In the genomic region with DNA sequence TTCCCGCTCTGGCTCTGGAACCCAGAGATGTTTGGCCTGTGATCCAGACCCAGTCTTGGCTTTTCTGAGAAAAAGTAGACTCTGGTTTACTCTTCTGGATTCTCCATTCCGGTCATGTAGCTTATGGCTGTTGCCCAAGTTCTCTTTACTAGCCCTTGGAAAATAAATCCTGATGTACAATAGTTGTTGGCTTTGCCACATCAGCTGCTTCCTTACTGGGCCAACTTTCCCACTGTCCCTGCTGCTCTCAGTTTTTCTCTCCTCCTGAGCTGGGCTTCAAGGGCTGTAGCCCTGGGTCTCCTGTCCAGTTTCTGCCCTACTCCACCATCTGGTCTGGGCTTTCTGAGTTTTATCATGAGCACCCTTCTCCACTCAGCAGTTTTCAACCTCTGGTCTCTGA, we compare ENCODE assay signal across 18 cellular contexts. TPM values are rescaled to one million over a fixed set of nuclear protein-coding genes. Genes with fewer than 3 reads are reported as not detected.
DNase-seq lines count a peak whose midpoint lies in the region; ATAC-seq and TF ChIP-seq lines count a peak whose summit lies in the region.
"Had no signal": no experiment of that assay in that cellular context is flagged by ENCODE, and none has a peak within 500 bp of the region (broad histone marks: within the 10 kb centered on the region; RNA-seq: fewer than 3 reads in every experiment).

No MANE protein-coding gene starts in this region.

- intact Hi-C loops in CD8-positive, alpha-beta T cell (cut with DNase I, micrococcal nuclease) = no loop called here

- H3K4me1 ChIP-seq in BLaER1 treated with 17β-estradiol and CSF1 and Interleukin-3, amounts not matched to agents 10 nM and 100 nM = peaks cover 29 to 73% (median 56%) of the 10 kb centered on the region in 10 experiments
- H3K4me1 ChIP-seq in CD8-positive, alpha-beta memory T cell (ENCODE audit: insufficient read depth, low read length) = no peaks in the 10 kb centered on the region
- H3K4me1 ChIP-seq in neutrophil (ENCODE audit: control insufficient read depth in 1 of 2, insufficient read depth in 1 of 2, low read depth in 1 of 2, low read length in 1 of 2) = peaks cover 31 to 35% of the 10 kb centered on the region in 2 experiments
- H3K4me1 ChIP-seq in CD8-positive, alpha-beta T cell (ENCODE audit: insufficient read depth, low read length) = peaks cover 17% of the 10 kb centered on the region
- H3K4me1 ChIP-seq: upper lobe of right lung had no signal

- peaks cover 97 to 100% (median 98%) of the 10 kb centered on the region in 11 experiments for H3K36me3 ChIP-seq in BLaER1 treated with 17β-estradiol and CSF1 and Interleukin-3, amounts not matched to agents 10 nM and 100 nM
- H3K36me3 ChIP-seq in CD8-positive, alpha-beta memory T cell (ENCODE audit: insufficient read depth, low read length) = peaks cover 61% of the 10 kb centered on the region
- H3K36me3 ChIP-seq in neutrophil = peaks cover 53% of the 10 kb centered on the region
- H3K36me3 ChIP-seq in CD8-positive, alpha-beta T cell (ENCODE audit: insufficient read depth, low read length) = peaks cover 75% of the 10 kb centered on the region

- no peaks in the 10 kb centered on the region for H3K9me3 Mint-ChIP-seq in CD8-positive, alpha-beta memory T cell
- H3K9me3 Mint-ChIP-seq in central memory CD8-positive, alpha-beta T cell = no peaks in the 10 kb centered on the region
- no peaks in the 10 kb centered on the region for H3K9me3 Mint-ChIP-seq in CD8-positive, alpha-beta T cell
- H3K9me3 Mint-ChIP-seq: activated T-helper 2 cell treated with anti-CD3 and anti-CD28 coated beads, Interferon-gamma antibody, Interleukin-2, Interleukin-4, amounts not matched to agents 10 μg/mL and 5 μg/mL and 100 μg/mL, durations not matched to agents 14 hours and 24 hours and 36 hours; nephron had no signal

- H3K27me3 ChIP-seq in BLaER1 treated with 17β-estradiol and CSF1 and Interleukin-3, amounts not matched to agents 10 nM and 100 nM = no peaks in the 10 kb centered on the region
- H3K27me3 ChIP-seq in CD8-positive, alpha-beta memory T cell (ENCODE audit: insufficient read depth, low read length, poor library complexity, severe bottlenecking) = no peaks in the 10 kb centered on the region
- no peaks in the 10 kb centered on the region for H3K27me3 ChIP-seq in neutrophil
- H3K27me3 ChIP-seq in CD8-positive, alpha-beta T cell (ENCODE audit: insufficient read depth, low read length) = no peaks in the 10 kb centered on the region
- H3K27me3 ChIP-seq: upper lobe of right lung had no signal

- H3K36me3 Mint-ChIP-seq in CD8-positive, alpha-beta memory T cell = peaks cover 3 to 90% (median 13%) of the 10 kb centered on the region in 3 donors
- peaks cover 58% of the 10 kb centered on the region for H3K36me3 Mint-ChIP-seq in central memory CD8-positive, alpha-beta T cell (ENCODE audit: insufficient read depth)
- peaks cover 93% of the 10 kb centered on the region for H3K36me3 Mint-ChIP-seq in CD8-positive, alpha-beta T cell

- POLR2A ChIA-PET in CD8-positive, alpha-beta memory T cell (lab: Charles Lee) = no interaction called here
- POLR2A ChIA-PET in CD8-positive, alpha-beta T cell (lab: Charles Lee) = interaction anchor here (1.0 to 1.4 kb wide), 3 partner anchors 10 to 42 kb away, joined by 3 to 4 read pairs (median 3); a partner anchor contains a TSS

- TF ChIP-seq CTCF in neutrophil (IDR thresholded peaks at IDR 0.05) = no peak
- TF ChIP-seq CTCF in CD8-positive, alpha-beta T cell (IDR thresholded peaks at IDR 0.05) = no peak

- no peaks in the 10 kb centered on the region for H3K27me3 Mint-ChIP-seq in CD8-positive, alpha-beta memory T cell
- no peaks in the 10 kb centered on the region for H3K27me3 Mint-ChIP-seq in central memory CD8-positive, alpha-beta T cell
- no peaks in the 10 kb centered on the region for H3K27me3 Mint-ChIP-seq in CD8-positive, alpha-beta T cell (ENCODE audit: low read depth)

- peak overlapping the region; percentile 8 to 84 (median 67); a peak in 19 of 22 replicates for H3K4me2 ChIP-seq in BLaER1 treated with 17β-estradiol and CSF1 and Interleukin-3, amounts not matched to agents 10 nM and 100 nM
- H3K4me2 ChIP-seq: SK-N-SH had no signal

- H3K27ac ChIP-seq in BLaER1 treated with 17β-estradiol and CSF1 and Interleukin-3, amounts not matched to agents 10 nM and 100 nM = no peak overlapping the region
- no peak overlapping the region for H3K27ac ChIP-seq in CD8-positive, alpha-beta memory T cell (ENCODE audit: low read depth, low read length)
- H3K27ac ChIP-seq in neutrophil = peak overlapping the region; percentile 39
- no peak overlapping the region for H3K27ac ChIP-seq in CD8-positive, alpha-beta T cell (ENCODE audit: low read depth, low read length)
- H3K27ac ChIP-seq: psoas muscle, upper lobe of right lung had no signal

- CTCF ChIA-PET in CD8-positive, alpha-beta memory T cell (lab: Charles Lee) = no interaction called here
- CTCF ChIA-PET in CD8-positive, alpha-beta T cell (lab: Charles Lee) = interaction anchor here (1.2 to 1.8 kb wide), 3 partner anchors 10 to 61 kb away, joined by 3 to 5 read pairs (median 3); no protein-coding TSS in a partner anchor

- H4K20me1 ChIP-seq in BLaER1 treated with 17β-estradiol and CSF1 and Interleukin-3, amounts not matched to agents 10 nM and 100 nM = peaks cover 55 to 99% (median 90%) of the 10 kb centered on the region in 11 experiments; a peak in 21 of 22 replicates

- no peak for ATAC-seq in central memory CD8-positive, alpha-beta T cell (replicated peaks; ENCODE audit: extremely low read depth, poor library complexity, severe bottlenecking)
- ATAC-seq in CD8-positive, alpha-beta T cell = no peak
- ATAC-seq: psoas muscle, upper lobe of right lung had no signal

- H3K4me1 Mint-ChIP-seq in CD8-positive, alpha-beta memory T cell = peaks cover 39 to 47% (median 43%) of the 10 kb centered on the region in 3 donors
- H3K4me1 Mint-ChIP-seq in central memory CD8-positive, alpha-beta T cell = peaks cover 35% of the 10 kb centered on the region
- H3K4me1 Mint-ChIP-seq in CD8-positive, alpha-beta T cell (ENCODE audit: low read depth) = peaks cover 58% of the 10 kb centered on the region

- H3K9me3 ChIP-seq in BLaER1 treated with 17β-estradiol and CSF1 and Interleukin-3, amounts not matched to agents 10 nM and 100 nM (replicated peaks in 1 of 11) = 0 out of 22 replicates have a peak, but pooled peaks cover 0 to 4% (median 0%) of the 10 kb centered on the region in 11 experiments
- no peaks in the 10 kb centered on the region for H3K9me3 ChIP-seq in CD8-positive, alpha-beta memory T cell (ENCODE audit: low read length)
- H3K9me3 ChIP-seq in neutrophil = no peaks in the 10 kb centered on the region
- H3K9me3 ChIP-seq in CD8-positive, alpha-beta T cell (ENCODE audit: low read length) = no peaks in the 10 kb centered on the region
- H3K9me3 ChIP-seq: psoas muscle, SK-N-SH, upper lobe of right lung had no signal

- H3K27ac Mint-ChIP-seq in CD8-positive, alpha-beta memory T cell = peak overlapping the region in 6 of 8 donors; percentile 25 to 73 (median 40)
- H3K27ac Mint-ChIP-seq in central memory CD8-positive, alpha-beta T cell (ENCODE audit: low read depth) = peak overlapping the region; percentile 14
- H3K27ac Mint-ChIP-seq in CD8-positive, alpha-beta T cell = no peak overlapping the region

- no peak overlapping the region for H3K4me3 ChIP-seq in BLaER1 treated with 17β-estradiol and CSF1 and Interleukin-3, amounts not matched to agents 10 nM and 100 nM
- H3K4me3 ChIP-seq in CD8-positive, alpha-beta memory T cell (ENCODE audit: low read length) = no peak overlapping the region
- peak overlapping the region in 1 of 2 experiments; percentile 6 for H3K4me3 ChIP-seq in neutrophil (ENCODE audit: low read depth in 1 of 2, low read length in 1 of 2)
- no peak overlapping the region for H3K4me3 ChIP-seq in CD8-positive, alpha-beta T cell (ENCODE audit: low read depth, low read length)
- H3K4me3 ChIP-seq: psoas muscle, upper lobe of right lung had no signal

- no peak overlapping the region for H3K4me3 Mint-ChIP-seq in CD8-positive, alpha-beta memory T cell
- H3K4me3 Mint-ChIP-seq in central memory CD8-positive, alpha-beta T cell = no peak overlapping the region
- no peak overlapping the region for H3K4me3 Mint-ChIP-seq in CD8-positive, alpha-beta T cell
- H3K4me3 Mint-ChIP-seq: nephron had no signal

- peak overlapping the region in 1 of 11 experiments; percentile 36; a peak in 3 of 22 replicates for H3K9ac ChIP-seq in BLaER1 treated with 17β-estradiol and CSF1 and Interleukin-3, amounts not matched to agents 10 nM and 100 nM
- H3K9ac ChIP-seq: SK-N-SH had no signal

- no peak for DNase-seq in CD8-positive, alpha-beta memory T cell
- DNase-seq in central memory CD8-positive, alpha-beta T cell (ENCODE audit: low spot score in 2 of 2) = no peak
- no peak for DNase-seq in EL
- DNase-seq in CD8-positive, alpha-beta T cell = no peak
- no peak for DNase-seq in stimulated activated CD4-positive, alpha-beta T cell treated with anti-CD3 and anti-CD28 coated beads, Interleukin-12 subunit alpha, Interleukin-12 subunit beta, amount 100 ng/mL, for 4 hours
- DNase-seq: mesenchymal stem cell; NCI-H1105; NCI-H524 treated with DMSO at 0.1 percent for 48 hours; psoas muscle; RPMI8226; SK-N-SH; stimulated activated CD4-positive, alpha-beta T cell treated with anti-CD3 and anti-CD28 coated beads, Interleukin-2, amount 100 ng/mL, for 24 hours; T-helper 9 cell; upper lobe of right lung had no signal

RNA-seq across cellular contexts. Expression of a gene that starts 12.5 kb away (rescaled TPM):
- total RNA-seq in CD8-positive, alpha-beta memory T cell = 10 to 100 TPM; 32.4 to 35.6 TPM
- polyA plus RNA-seq in CD8-positive, alpha-beta memory T cell = 18.1 TPM
- total RNA-seq in CD8-positive, alpha-beta T cell = 10 to 100 TPM; 57.8 to 61.3 TPM

RNA-seq across cellular contexts. Expression of a gene that starts 41.4 kb away (rescaled TPM):
- total RNA-seq in CD8-positive, alpha-beta memory T cell = 10 to 100 TPM; 32.2 to 35.3 TPM
- polyA plus RNA-seq in CD8-positive, alpha-beta memory T cell = 350 TPM
- total RNA-seq in CD8-positive, alpha-beta T cell = 100 to 1,000 TPM; 802 to 814 TPM

Comparison
In these comparisons a context has a peak if more than half of its experiments do, and no peak if none do; other contexts are left out.
1. RNA of a gene that starts 41.4 kb away (total RNA-seq): 802 to 814 TPM in CD8-positive, alpha-beta T cell; 32.2 to 35.3 TPM in CD8-positive, alpha-beta memory T cell; every median in the first group is over 10 times any median in the second.